8 cellular contexts compared by ENCODE assay signal in genomic region chr13:48975926-48976676, GRCh38. TPM values are rescaled to one million over a fixed set of nuclear protein-coding genes. Genes with fewer than 3 reads are reported as not detected.
A peak's percentile ranks its signal among the peaks of the same experiment; 100 is the strongest.
DNase-seq lines count a peak whose midpoint lies in the region; ATAC-seq and TF ChIP-seq lines count a peak whose summit lies in the region.

No MANE protein-coding gene starts in this region.

- no peak for TF ChIP-seq CTCF in WERI-Rb-1 (IDR thresholded peaks at IDR 0.05; ENCODE audit: low read depth, low read length)
- TF ChIP-seq CTCF in breast epithelium (IDR thresholded peaks at IDR 0.05) = no peak

- H3K9me3 Mint-ChIP-seq in immature natural killer cell = peaks cover 0 to 28% (median 18%) of the 10 kb centered on the region in 6 donors

- DNase-seq in ACHN (peak; percentile 81), NCI-H2171 (lab: John Stamatoyannopoulos, UW) (peak; percentile 82), WERI-Rb-1 (peak; percentile 73), breast epithelium (ENCODE audit: low spot score in 2 of 2) (peak; percentile 65 to 69), immature natural killer cell (peak; percentile 88 to 90 (median 90)), smooth muscle cell of the brain vasculature (ENCODE audit: low read depth, low spot score) (peak; percentile 43)

- peaks cover 38 to 54% of the 10 kb centered on the region in 2 donors for H3K4me1 Mint-ChIP-seq in immature natural killer cell

- peak; percentile 41 for TF ChIP-seq POLR2A in breast epithelium (IDR thresholded peaks at IDR 0.05)

- H3K27ac Mint-ChIP-seq in immature natural killer cell = peak overlapping the region; percentile 90 to 99 (median 98)

- H3K36me3 Mint-ChIP-seq in immature natural killer cell = peaks cover 11 to 12% (median 12%) of the 10 kb centered on the region in 3 donors

- H3K4me3 Mint-ChIP-seq in immature natural killer cell = peak overlapping the region; percentile 93 to 96 (median 96)

- intact Hi-C loops in breast epithelium (cut with DNase I; ENCODE audit: low total_unique reads) = no loop called here

- peak overlapping the region; percentile 69 for H3K4me3 ChIP-seq in WERI-Rb-1 (ENCODE audit: low read depth, low read length)
- H3K4me3 ChIP-seq in breast epithelium = peak overlapping the region; percentile 87 to 92 (median 90)

- in situ Hi-C loops in ACHN (cut with HindIII; ENCODE audit: low pct_ligation_motif_present, low pct_unique_long_range_greater_than_20kb, low sequenced_read_pairs) = no loop called here

- H3K9me3 ChIP-seq in WERI-Rb-1 (ENCODE audit: severe bottlenecking) (peaks cover 2% of the 10 kb centered on the region), breast epithelium (no peaks in the 10 kb centered on the region)

- H3K36me3 ChIP-seq in WERI-Rb-1 (no peaks in the 10 kb centered on the region), breast epithelium (no peaks in the 10 kb centered on the region)

- H3K27ac ChIP-seq in WERI-Rb-1 (peak overlapping the region; percentile 96), breast epithelium (peak overlapping the region; percentile 98 to 99)

- H3K27me3 ChIP-seq in WERI-Rb-1 (ENCODE audit: insufficient read depth, low read depth, severe bottlenecking) (no peaks in the 10 kb centered on the region), breast epithelium (no peaks in the 10 kb centered on the region)

- ATAC-seq in GM18861 (IDR thresholded peaks at IDR 0.05; ENCODE audit: unreplicated experiment) = peak; percentile 32
- ATAC-seq in HG03066 (IDR thresholded peaks at IDR 0.05; ENCODE audit: low read depth, unreplicated experiment) = peak; percentile 50

- peaks cover 2 to 11% (median 10%) of the 10 kb centered on the region in 3 donors for H3K27me3 Mint-ChIP-seq in immature natural killer cell (ENCODE audit: low read depth in 3 of 3)

- H3K4me1 ChIP-seq in breast epithelium = peaks cover 0 to 16% of the 10 kb centered on the region in 2 donors

RNA-seq across cellular contexts. Expression of gene FNDC3A, which starts 0.4 kb away (rescaled TPM):
- 10 to 100 TPM; 45.3 to 85.8 (median 57.7) TPM for total RNA-seq in breast epithelium
- 1 to 10 TPM; 3.5 to 8.1 (median 5.1) TPM for polyA plus RNA-seq in immature natural killer cell

Comparison
In these comparisons a context has a peak if more than half of its experiments do, and no peak if none do; other contexts are left out.
1. Peak in every context shown above with its lines: DNase-seq, ATAC-seq, H3K4me3 ChIP-seq and H3K27ac ChIP-seq.